In the genomic region with DNA sequence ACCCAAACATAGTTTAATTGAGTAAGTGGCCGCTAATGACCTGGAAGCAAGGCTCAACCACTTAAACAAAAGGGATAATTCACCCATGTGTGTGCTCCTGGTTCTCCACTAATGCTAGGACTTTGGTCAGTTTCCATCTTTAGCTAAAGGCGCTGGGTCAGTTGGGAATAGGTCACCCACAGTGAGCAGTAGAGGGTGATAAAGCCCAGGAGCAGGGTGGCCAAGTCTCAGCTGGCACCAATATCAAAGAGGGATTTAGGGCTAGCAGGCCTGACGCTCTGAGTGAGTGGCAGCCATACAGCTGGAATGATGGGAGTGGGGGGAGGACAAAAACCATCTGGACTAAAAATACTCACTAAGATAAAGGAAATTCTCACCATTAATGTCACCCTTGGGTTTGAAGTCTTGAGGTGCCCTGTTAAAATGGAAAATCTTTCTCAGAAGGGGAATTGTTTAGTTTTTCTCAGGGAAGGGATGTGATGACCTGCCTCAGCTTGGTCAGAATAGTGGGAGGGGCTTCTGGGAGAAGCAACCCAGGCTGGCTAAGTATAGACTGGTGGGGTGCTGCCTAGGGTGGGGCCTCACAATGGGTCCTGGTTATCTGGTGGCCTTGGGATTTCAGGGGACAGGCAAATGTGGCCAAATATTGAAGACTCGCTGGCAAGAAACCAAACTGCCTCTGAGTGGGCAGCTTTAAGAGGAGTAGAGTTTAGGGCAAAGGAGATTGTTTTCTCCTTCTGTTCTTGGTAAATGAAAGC, we compare ENCODE assay signal across 17 cellular contexts. TPM values are rescaled to one million over a fixed set of nuclear protein-coding genes. Genes with fewer than 3 reads are reported as not detected.
DNase-seq lines count a peak whose midpoint lies in the region; ATAC-seq, FAIRE-seq and TF ChIP-seq lines count a peak whose summit lies in the region.
"Had no signal": no experiment of that assay in that cellular context is flagged by ENCODE, and none has a peak within 500 bp of the region (broad histone marks: within the 10 kb centered on the region; RNA-seq: fewer than 3 reads in every experiment).

No MANE protein-coding gene starts in this region.

- TF ChIP-seq CTCF in ovary (IDR thresholded peaks at IDR 0.05), result no peak
- no peak for TF ChIP-seq CTCF in tibial nerve (IDR thresholded peaks at IDR 0.05)

- TF ChIP-seq EP300 in ovary (IDR thresholded peaks at IDR 0.05) (no peak), tibial nerve (IDR thresholded peaks at IDR 0.05) (no peak)

- H3K27ac ChIP-seq in ovary, result peak overlapping the region; percentile 67 to 75
- H3K27ac ChIP-seq in tibial nerve, result peak overlapping the region; percentile 18 to 97 (median 70)
- H3K27ac ChIP-seq: epithelial cell of prostate had no signal

- H3K9me3 ChIP-seq in ovary, result no peaks in the 10 kb centered on the region
- no peaks in the 10 kb centered on the region for H3K9me3 ChIP-seq in tibial nerve

- H3K4me3 ChIP-seq in ovary, result no peak overlapping the region
- no peak overlapping the region for H3K4me3 ChIP-seq in tibial nerve

- no peak for TF ChIP-seq POLR2A in ovary (IDR thresholded peaks at IDR 0.05)
- TF ChIP-seq POLR2A in tibial nerve (IDR thresholded peaks at IDR 0.05), result no peak

- intact Hi-C loops in Right ventricle myocardium superior (cut with DNase I), result no loop called here
- intact Hi-C loops in ovary (cut with DNase I), result no loop called here

- DNase-seq in DMS 273 (lab: John Stamatoyannopoulos, UW; ENCODE audit: unreplicated experiment) (peak; percentile 43), DMS 273 treated with DMSO at 0.1 percent for 48 hours (lab: John Stamatoyannopoulos, UW) (no peak), Right ventricle myocardium superior (no peak), ovary (no peak), tibial nerve (ENCODE audit: low spot score in 2 of 2) (no peak), DMS79 treated with DMSO at 0.1 percent for 48 hours (lab: John Stamatoyannopoulos, UW) (no peak), DMS153 treated with DMSO at 0.1 percent for 48 hours (lab: John Stamatoyannopoulos, UW; ENCODE audit: unreplicated experiment) (no peak), urothelium cell line (ENCODE audit: low spot score) (no peak)
- DNase-seq: 8988T; activated naive CD4-positive, alpha-beta T cell; CD8-positive, alpha-beta T cell; GF-D8; stimulated activated CD4-positive, alpha-beta T cell treated with anti-CD3 and anti-CD28 coated beads, Interleukin-4, amount 100 ng/mL, for 24 hours; SW 1271 had no signal

- no peaks in the 10 kb centered on the region for H3K36me3 ChIP-seq in ovary
- no peaks in the 10 kb centered on the region for H3K36me3 ChIP-seq in tibial nerve

- H3K27me3 ChIP-seq in ovary, result no peaks in the 10 kb centered on the region
- H3K27me3 ChIP-seq in tibial nerve, result no peaks in the 10 kb centered on the region

- peak; percentile 66 for ATAC-seq in Right ventricle myocardium superior (ENCODE audit: poor library complexity)
- ATAC-seq: CD8-positive, alpha-beta T cell; stimulated activated effector memory CD8-positive, alpha-beta T cell treated with anti-CD3 and anti-CD28 coated beads, Interleukin-12 subunit alpha, Interleukin-12 subunit beta, amount 100 ng/mL, for 72 hours had no signal

- H3K4me1 ChIP-seq in ovary (ENCODE audit: insufficient read depth) (peaks cover 24% of the 10 kb centered on the region), tibial nerve (peaks cover 0 to 99% (median 22%) of the 10 kb centered on the region in 4 donors)

- FAIRE-seq in urothelium cell line (lab: Jason Lieb, UNC), result no peak

- WGBS in ovary, 3 donors, result 63 to 71% (median 68%) methylated on average over 4 of the region's 4 CpGs
- 64 to 70% methylated on average over 4 of the region's 4 CpGs for WGBS in tibial nerve, 2 donors

RNA-seq across cellular contexts. Expression of gene TSC22D3, which starts 47.1 kb away (rescaled TPM):
- 66.4 TPM for total RNA-seq in Right ventricle myocardium superior
- total RNA-seq in ovary, result 100 to 1,000 TPM in 6 of 7 donors, 10 to 100 TPM in 1; 91.5 to 645 (median 365) TPM
- 100 to 1,000 TPM; 221 to 241 TPM for polyA plus RNA-seq in ovary
- 1,000 to 10,000 TPM; 1,744 to 2,802 (median 2,261) TPM for total RNA-seq in tibial nerve

RNA-seq across cellular contexts. Expression of gene NCBP2L, which starts 49.0 kb away (rescaled TPM):
- total RNA-seq in Right ventricle myocardium superior (not detected), ovary (1 to 10 TPM in 2 of 7 donors, under 1 TPM in 4, not detected in 1; 0.28 to 1.6 (median 0.72) TPM), tibial nerve (not detected)
- polyA plus RNA-seq in ovary, result under 1 TPM; 0.20 to 0.35 TPM
- total RNA-seq: CD8-positive, alpha-beta T cell; H7 had no signal
